ENCODE assay signal across 9 cellular contexts in the genomic region with DNA sequence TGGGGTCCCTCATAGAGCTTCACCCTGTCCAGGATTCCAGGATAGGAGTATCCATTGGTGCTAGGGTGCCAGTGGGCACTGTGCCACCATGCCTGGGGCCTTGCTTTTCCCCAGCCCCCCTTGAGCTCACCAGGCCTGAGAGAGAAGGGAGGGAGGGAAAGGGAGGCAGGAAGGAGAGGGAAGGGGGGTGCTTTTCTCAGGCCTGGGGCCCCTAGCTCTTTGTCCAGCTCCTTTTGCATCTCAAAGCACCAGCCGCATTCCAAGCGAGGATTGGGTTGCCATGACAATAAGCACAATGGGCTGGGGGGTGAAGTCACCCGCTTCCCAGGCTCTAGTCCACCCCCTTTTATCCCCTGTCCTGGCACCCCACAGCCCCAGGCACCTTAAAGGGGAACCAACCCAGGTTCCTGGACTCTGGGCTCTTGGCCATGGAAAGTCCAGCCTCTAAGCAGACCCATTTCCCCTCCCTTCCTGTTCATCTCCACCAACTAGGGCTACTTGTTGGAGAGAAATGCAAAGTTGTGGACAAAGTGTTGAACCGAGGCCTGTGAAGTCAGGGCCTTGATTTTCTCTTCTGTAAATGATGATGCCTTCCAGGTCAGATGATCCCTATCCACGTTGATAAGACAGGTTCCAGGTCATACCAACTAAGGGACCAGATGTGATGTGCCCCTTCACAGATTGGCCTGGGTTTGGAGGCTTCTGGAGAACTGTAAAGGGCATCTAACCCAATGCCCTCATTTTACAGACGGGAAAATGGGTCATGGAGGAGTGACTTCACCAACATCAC. TPM values are rescaled to one million over a fixed set of nuclear protein-coding genes. Genes with fewer than 3 reads are reported as not detected.
DNase-seq lines count a peak whose midpoint lies in the region; TF ChIP-seq lines count a peak whose summit lies in the region.
"Had no signal": no experiment of that assay in that cellular context is flagged by ENCODE, and none has a peak within 500 bp of the region (broad histone marks: within the 10 kb centered on the region; RNA-seq: fewer than 3 reads in every experiment).

No MANE protein-coding gene starts in this region.

- H3K9me3 ChIP-seq in DOHH2 (ENCODE audit: control insufficient read depth, insufficient read depth, low read length) (no peaks in the 10 kb centered on the region), trophoblast cell (ENCODE audit: insufficient read depth, low read depth, low read length) (peaks cover 2% of the 10 kb centered on the region), PC-9 (ENCODE audit: insufficient read depth, low read depth) (no peaks in the 10 kb centered on the region), esophagus squamous epithelium (no peaks in the 10 kb centered on the region)

- H3K4ac ChIP-seq in trophoblast cell (ENCODE audit: low read depth, low read length): peak overlapping the region; percentile 13

- no peak overlapping the region for H3K14ac ChIP-seq in trophoblast cell (ENCODE audit: low read length)

- no peak overlapping the region for H3K27ac ChIP-seq in DOHH2 (ENCODE audit: low read depth, low read length)
- peak overlapping the region; percentile 99 for H3K27ac ChIP-seq in RWPE1
- H3K27ac ChIP-seq in trophoblast cell (ENCODE audit: low read depth, low read length): no peak overlapping the region
- no peak overlapping the region for H3K27ac ChIP-seq in PC-9
- no peak overlapping the region for H3K27ac ChIP-seq in esophagus squamous epithelium

- H3K4me2 ChIP-seq in DOHH2 (ENCODE audit: low read length) (peak overlapping the region; percentile 87; the same call in 1 of the 2 replicates), trophoblast cell (ENCODE audit: low read length) (no peak overlapping the region), PC-9 (no peak overlapping the region)

- H2BK120ac ChIP-seq in trophoblast cell (ENCODE audit: insufficient read depth, low read length, poor library complexity): no peak overlapping the region

- CTCF ChIA-PET in RWPE1 (lab: Yijun Ruan, JAX) (interaction anchor here (1.0 to 1.1 kb wide), 2 partner anchors 11 to 23 kb away, joined by 3 read pairs; a partner anchor contains a TSS), PC-9 (lab: Charles Lee) (interaction anchor here (0.6 to 0.8 kb wide), 2 partner anchors 11 to 720 kb away, joined by 3 to 4 read pairs; no protein-coding TSS in a partner anchor)
- CTCF ChIA-PET in activated CD4-positive, alpha-beta T cell treated with anti-CD3 and anti-CD28 coated beads, Interleukin-2, amount 10 ng/mL, durations not matched to agents 7 days and 5 days (lab: Charles Lee): interaction anchor here (2.1 kb wide), 2 partner anchors 11 to 55 kb away, joined by 7 to 10 read pairs; no protein-coding TSS in a partner anchor

- peaks cover 11% of the 10 kb centered on the region; the same call in 1 of the 2 replicates for H3F3A ChIP-seq in DOHH2 (ENCODE audit: control insufficient read depth, insufficient read depth)
- peaks cover 16% of the 10 kb centered on the region; the same call in 1 of the 2 replicates for H3F3A ChIP-seq in PC-9 (ENCODE audit: insufficient read depth, low read depth)

- no TSS peak for BruUV-seq in PC-9 (replicated peaks; lab: Mats Ljungman, UMichigan)

- H3K18ac ChIP-seq in trophoblast cell (ENCODE audit: low read length): no peak overlapping the region

- H2AFZ ChIP-seq in trophoblast cell (ENCODE audit: insufficient read depth, low read length, poor library complexity) (no peak overlapping the region), PC-9 (no peak overlapping the region)

- H2BK5ac ChIP-seq in trophoblast cell (ENCODE audit: low read depth, low read length, poor library complexity): no peak overlapping the region

- no CpG with 5 or more reads among the region's 6 CpGs for WGBS in trophoblast cell (ENCODE audit: extremely low coverage, insufficient coverage, insufficient read length)
- WGBS in esophagus squamous epithelium, 2 donors: 90 to 92% methylated on average over 2 to 3 of the region's 6 CpGs

- H3K23ac ChIP-seq in trophoblast cell (ENCODE audit: low read length): no peak overlapping the region

- no peaks in the 10 kb centered on the region for H3K9me2 ChIP-seq in DOHH2 (replicated peaks; ENCODE audit: control insufficient read depth, low read length)
- H3K9me2 ChIP-seq in PC-9 (ENCODE audit: insufficient read depth): no peaks in the 10 kb centered on the region

- H3K4me1 ChIP-seq in DOHH2 (ENCODE audit: control insufficient read depth, low read length) (peaks cover 34% of the 10 kb centered on the region), trophoblast cell (ENCODE audit: control insufficient read depth in 1 of 2, insufficient read depth in 2 of 2, low read length in 2 of 2) (peaks cover 7 to 15% of the 10 kb centered on the region in 2 experiments), PC-9 (replicated peaks; ENCODE audit: insufficient read depth) (peaks cover 14% of the 10 kb centered on the region), esophagus squamous epithelium (peaks cover 32 to 47% (median 32%) of the 10 kb centered on the region in 3 donors)

- no peak for TF ChIP-seq POLR2A in esophagus squamous epithelium (IDR thresholded peaks at IDR 0.05)

- POLR2A ChIA-PET in RWPE1 (lab: Yijun Ruan, JAX; ENCODE audit: low non-redundant PET) (interaction anchor here (0.6 kb wide), 1 partner anchor 192 kb away, joined by 3 read pairs; no protein-coding TSS in a partner anchor), PC-9 (lab: Charles Lee; ENCODE audit: unreplicated experiment) (interaction anchor here (0.6 to 0.7 kb wide), 3 partner anchors 23 to 1630 kb away, joined by 3 read pairs; a partner anchor contains a TSS)
- POLR2A ChIA-PET in activated CD4-positive, alpha-beta T cell treated with anti-CD3 and anti-CD28 coated beads, Interleukin-2, amount 10 ng/mL, durations not matched to agents 7 days and 5 days (lab: Charles Lee): no interaction called here

- H3K9me3 Mint-ChIP-seq in activated CD4-positive, alpha-beta T cell treated with anti-CD3 and anti-CD28 coated beads, Interleukin-2, amount 10 ng/mL, durations not matched to agents 7 days and 5 days: no peaks in the 10 kb centered on the region

- H2BK12ac ChIP-seq in trophoblast cell (ENCODE audit: low read length): no peak overlapping the region

- no peak overlapping the region for H2AK5ac ChIP-seq in trophoblast cell (ENCODE audit: low read length)

- no peak for DNase-seq in RWPE1 (ENCODE audit: low spot score)
- peak; percentile 76 for DNase-seq in globus pallidus (ENCODE audit: low spot score)
- DNase-seq in trophoblast cell: no peak
- DNase-seq in PC-9: no peak
- no peak for DNase-seq in AG08395 (ENCODE audit: low spot score)
- no peak for DNase-seq in esophagus squamous epithelium (lab: John Stamatoyannopoulos, UW)
- DNase-seq in activated CD4-positive, alpha-beta T cell treated with anti-CD3 and anti-CD28 coated beads, Interleukin-2, amount 10 ng/mL, durations not matched to agents 7 days and 5 days: no peak
- DNase-seq: NCI-H1694 treated with DMSO at 0.1 percent for 48 hours had no signal

- peaks cover 38% of the 10 kb centered on the region for H3K4me1 Mint-ChIP-seq in activated CD4-positive, alpha-beta T cell treated with anti-CD3 and anti-CD28 coated beads, Interleukin-2, amount 10 ng/mL, durations not matched to agents 7 days and 5 days

- peaks cover 4% of the 10 kb centered on the region for H3K36me3 Mint-ChIP-seq in activated CD4-positive, alpha-beta T cell treated with anti-CD3 and anti-CD28 coated beads, Interleukin-2, amount 10 ng/mL, durations not matched to agents 7 days and 5 days (ENCODE audit: low read depth)

- no peak for TF ChIP-seq CTCF in DOHH2 (IDR thresholded peaks at IDR 0.05; ENCODE audit: low read depth, low read length, poor library complexity, severe bottlenecking)
- no peak for TF ChIP-seq CTCF in RWPE1 (conservative IDR thresholded peaks at IDR 0.05; ENCODE audit: low read depth)
- no peak for TF ChIP-seq CTCF in PC-9 (conservative IDR thresholded peaks at IDR 0.05)
- no peak for TF ChIP-seq CTCF in esophagus squamous epithelium (IDR thresholded peaks at IDR 0.05)

- no peak overlapping the region for H3K9ac ChIP-seq in trophoblast cell (ENCODE audit: low read length)

- H3K4me3 ChIP-seq in DOHH2 (ENCODE audit: low read length) (no peak overlapping the region), trophoblast cell (ENCODE audit: low read depth, low read length) (no peak overlapping the region), PC-9 (no peak overlapping the region), esophagus squamous epithelium (no peak overlapping the region)

- intact Hi-C loops in PC-9 (cut with micrococcal nuclease; ENCODE audit: unreplicated experiment) (no loop called here), esophagus squamous epithelium (cut with DNase I) (no loop called here)

- H4K20me1 ChIP-seq in DOHH2 (ENCODE audit: control insufficient read depth, insufficient read depth, low read depth, low read length) (no peaks in the 10 kb centered on the region), PC-9 (ENCODE audit: insufficient read depth) (no peaks in the 10 kb centered on the region)

- peaks cover 13% of the 10 kb centered on the region for H3K79me1 ChIP-seq in trophoblast cell (ENCODE audit: low read length)

- H4K91ac ChIP-seq in trophoblast cell (ENCODE audit: low read depth, low read length): no peak overlapping the region

- no peak overlapping the region for H4K8ac ChIP-seq in trophoblast cell (ENCODE audit: low read depth, low read length)

- H3K36me3 ChIP-seq in DOHH2 (ENCODE audit: control insufficient read depth, low read length): 0 out of 2 replicates have a peak, but pooled peaks cover 5% of the 10 kb centered on the region
- H3K36me3 ChIP-seq in trophoblast cell (ENCODE audit: control insufficient read depth in 1 of 2, insufficient read depth in 2 of 2, low read length in 2 of 2): peaks cover 27 to 41% of the 10 kb centered on the region in 2 experiments
- H3K36me3 ChIP-seq in PC-9 (ENCODE audit: low read depth): no peaks in the 10 kb centered on the region
- H3K36me3 ChIP-seq in esophagus squamous epithelium: peaks cover 0 to 44% (median 0%) of the 10 kb centered on the region in 3 donors

- H4K12ac ChIP-seq in trophoblast cell (ENCODE audit: low read depth, low read length): no peak overlapping the region

- H3K27ac Mint-ChIP-seq in activated CD4-positive, alpha-beta T cell treated with anti-CD3 and anti-CD28 coated beads, Interleukin-2, amount 10 ng/mL, durations not matched to agents 7 days and 5 days: no peak overlapping the region

- no peaks in the 10 kb centered on the region for H3K27me3 Mint-ChIP-seq in activated CD4-positive, alpha-beta T cell treated with anti-CD3 and anti-CD28 coated beads, Interleukin-2, amount 10 ng/mL, durations not matched to agents 7 days and 5 days

- no peak overlapping the region for H3K4me3 Mint-ChIP-seq in activated CD4-positive, alpha-beta T cell treated with anti-CD3 and anti-CD28 coated beads, Interleukin-2, amount 10 ng/mL, durations not matched to agents 7 days and 5 days

- H3K79me2 ChIP-seq in DOHH2 (ENCODE audit: control insufficient read depth, low read length) (no peaks in the 10 kb centered on the region; the same call in 1 of the 2 replicates), trophoblast cell (ENCODE audit: control insufficient read depth, insufficient read depth, low read length, poor library complexity) (peaks cover 2% of the 10 kb centered on the region), PC-9 (ENCODE audit: low read depth) (no peaks in the 10 kb centered on the region)

- H3K27me3 ChIP-seq in DOHH2 (ENCODE audit: control insufficient read depth, low read length) (no peaks in the 10 kb centered on the region), trophoblast cell (ENCODE audit: insufficient read depth, low read length) (no peaks in the 10 kb centered on the region), PC-9 (ENCODE audit: insufficient read depth, low read depth) (no peaks in the 10 kb centered on the region), esophagus squamous epithelium (no peaks in the 10 kb centered on the region)

RNA-seq across cellular contexts. Expression of a gene that starts 11.4 kb away (rescaled TPM):
- polyA plus RNA-seq in trophoblast cell (2013): 59.1 and 60.6 TPM in 2 replicates
- total RNA-seq in PC-9 (2021): 45.4 and 58.8 TPM in 2 replicates
- 10 to 100 TPM in 3 of 4 donors, 1 to 10 TPM in 1; 8.7 to 18.5 (median 11.1) TPM for total RNA-seq in esophagus squamous epithelium
- total RNA-seq in activated CD4-positive, alpha-beta T cell treated with anti-CD3 and anti-CD28 coated beads, Interleukin-2, amount 10 ng/mL, durations not matched to agents 7 days and 5 days: 10 to 100 TPM; 21.2 to 23.6 TPM

RNA-seq across cellular contexts. Expression of a gene that starts 12.2 kb away (rescaled TPM):
- 39.6 and 40.4 TPM in 2 replicates for polyA plus RNA-seq in trophoblast cell (2013)
- total RNA-seq in PC-9 (2021) (56.1 and 68.9 TPM in 2 replicates), esophagus squamous epithelium (10 to 100 TPM; 34.0 to 59.1 (median 42.9) TPM)
- total RNA-seq in activated CD4-positive, alpha-beta T cell treated with anti-CD3 and anti-CD28 coated beads, Interleukin-2, amount 10 ng/mL, durations not matched to agents 7 days and 5 days: 10 to 100 TPM; 32.8 to 37.3 TPM

RNA-seq across cellular contexts. Expression of a gene that starts 22.6 kb away (rescaled TPM):
- polyA plus RNA-seq in trophoblast cell (2013): 0.81 and 0.85 TPM in 2 replicates
- total RNA-seq in PC-9 (2021) (6.0 and 6.2 TPM in 2 replicates), esophagus squamous epithelium (under 1 TPM in 3 of 4 donors, not detected in 1; 0.30 to 0.53 (median 0.38) TPM)
- 10 to 100 TPM; 14.2 to 15.5 TPM for total RNA-seq in activated CD4-positive, alpha-beta T cell treated with anti-CD3 and anti-CD28 coated beads, Interleukin-2, amount 10 ng/mL, durations not matched to agents 7 days and 5 days

RNA-seq across cellular contexts. Expression of a gene that starts 23.2 kb away (rescaled TPM):
- 237 TPM in 2 replicates for polyA plus RNA-seq in trophoblast cell (2013)
- total RNA-seq in PC-9 (2021) (112 and 156 TPM in 2 replicates), esophagus squamous epithelium (100 to 1,000 TPM in 1 of 4 donors, 10 to 100 TPM in 3; 70.8 to 122 (median 73.8) TPM)
- 100 to 1,000 TPM; 183 to 308 TPM for total RNA-seq in activated CD4-positive, alpha-beta T cell treated with anti-CD3 and anti-CD28 coated beads, Interleukin-2, amount 10 ng/mL, durations not matched to agents 7 days and 5 days

RNA-seq across cellular contexts. Expression of a gene that starts 56.0 kb away (rescaled TPM):
- polyA plus RNA-seq in trophoblast cell (2013): 143 and 148 TPM in 2 replicates
- total RNA-seq in PC-9 (2021) (83.7 and 127 TPM in 2 replicates), esophagus squamous epithelium (10 to 100 TPM; 33.1 to 67.7 (median 45.4) TPM)
- 10 to 100 TPM; 50.1 to 58.9 TPM for total RNA-seq in activated CD4-positive, alpha-beta T cell treated with anti-CD3 and anti-CD28 coated beads, Interleukin-2, amount 10 ng/mL, durations not matched to agents 7 days and 5 days
